Comparison of ENCODE assay signal across 10 cellular contexts in the genomic region with DNA sequence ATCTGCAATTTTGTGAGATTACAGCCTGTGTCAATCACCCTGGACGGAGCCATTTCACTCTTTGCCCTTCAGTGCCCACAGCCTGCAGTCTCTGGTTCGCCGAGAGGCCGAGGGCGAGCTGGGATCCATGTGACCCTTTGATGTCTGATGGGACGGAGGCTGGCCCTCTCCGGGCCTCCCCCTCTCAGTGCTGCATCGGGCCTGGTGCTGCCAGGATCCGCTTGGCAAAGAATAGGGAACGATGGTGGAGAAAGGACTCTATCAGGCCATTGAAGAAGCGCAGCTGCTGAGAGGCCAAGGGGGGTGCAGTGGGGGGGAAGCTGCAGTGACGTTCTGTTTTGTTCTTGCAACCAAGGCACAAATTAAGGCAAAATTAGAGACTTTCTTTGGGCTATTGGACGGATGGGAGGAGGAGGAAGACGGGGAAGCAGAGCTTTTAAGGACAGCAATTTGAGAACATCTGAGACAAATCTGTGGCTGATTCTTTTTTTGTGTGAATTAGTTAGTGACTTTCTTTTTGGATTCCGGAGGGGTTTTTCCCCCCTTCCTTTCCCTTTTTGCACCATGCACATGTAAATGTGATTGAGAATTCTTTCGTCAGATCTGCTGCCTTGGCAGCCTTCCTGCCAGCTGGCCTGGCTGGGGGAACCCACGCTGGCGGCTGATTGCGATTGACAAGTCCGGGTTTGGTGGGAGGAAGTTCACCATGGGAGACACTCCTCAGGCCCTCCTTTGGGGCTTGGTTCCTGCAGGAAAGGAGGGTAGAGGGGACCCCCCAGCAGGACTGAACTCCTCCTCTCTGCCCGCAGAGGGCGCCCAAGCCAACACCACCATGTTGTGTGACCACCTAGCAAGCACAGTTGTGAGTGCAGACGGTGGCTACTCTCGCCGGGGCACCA.
DNase-seq lines count a peak whose midpoint lies in the region; ATAC-seq and TF ChIP-seq lines count a peak whose summit lies in the region.
"Had no signal": no experiment of that assay in that cellular context is flagged by ENCODE, and none has a peak within 500 bp of the region (broad histone marks: within the 10 kb centered on the region; RNA-seq: fewer than 3 reads in every experiment).

No MANE protein-coding gene starts in this region.

- H3K4me3 ChIP-seq in IMR-90 (ENCODE audit: insufficient read depth, low read depth, low read length) (no peak overlapping the region), neural progenitor cell (no peak overlapping the region), ovary (no peak overlapping the region)

- H3K27ac Mint-ChIP-seq in neural progenitor cell = no peak overlapping the region

- H3K9ac ChIP-seq in IMR-90 (ENCODE audit: low read depth, low read length) = no peak overlapping the region
- no peak overlapping the region for H3K9ac ChIP-seq in neural progenitor cell

- ATAC-seq in IMR-90 (ENCODE audit: low read depth) = no peak
- ATAC-seq in GM18517 (IDR thresholded peaks at IDR 0.05; ENCODE audit: unreplicated experiment) = no peak

- no peak overlapping the region for H4K5ac ChIP-seq in IMR-90 (ENCODE audit: low read depth, low read length)

- H4K20me1 ChIP-seq in IMR-90 (ENCODE audit: insufficient read depth, low read length) = no peaks in the 10 kb centered on the region
- no peaks in the 10 kb centered on the region for H4K20me1 ChIP-seq in neural progenitor cell (ENCODE audit: low read depth)

- H3K36me3 Mint-ChIP-seq in neural progenitor cell = no peaks in the 10 kb centered on the region

- H3K27me3 ChIP-seq in IMR-90 (ENCODE audit: control insufficient read depth, insufficient read depth, low read length) = peaks cover 7% of the 10 kb centered on the region; the same call in 1 of the 2 replicates
- no peaks in the 10 kb centered on the region for H3K27me3 ChIP-seq in neural progenitor cell
- no peaks in the 10 kb centered on the region for H3K27me3 ChIP-seq in ovary

- no peak overlapping the region for H2BK20ac ChIP-seq in IMR-90 (ENCODE audit: low read depth, low read length)

- no peaks in the 10 kb centered on the region for H3K79me1 ChIP-seq in IMR-90 (ENCODE audit: low read depth in 1 of 2, low read length in 2 of 2)

- H2BK15ac ChIP-seq in IMR-90 (ENCODE audit: low read depth, low read length) = no peak overlapping the region

- H2BK120ac ChIP-seq in IMR-90 (ENCODE audit: low read depth, low read length) = no peak overlapping the region

- intact Hi-C loops in IMR-90 (cut with micrococcal nuclease) = no loop called here
- intact Hi-C loops in ovary (cut with DNase I) = loop anchor here in 1 of 4 donors (10.0 kb wide), 1 partner anchor 80 kb away; no protein-coding TSS in a partner anchor

- H2BK5ac ChIP-seq in IMR-90 (ENCODE audit: low read depth, low read length, poor library complexity, severe bottlenecking) = no peak overlapping the region

- H3K4me1 ChIP-seq in IMR-90 (ENCODE audit: control insufficient read depth, insufficient read depth, low read length) = no peaks in the 10 kb centered on the region
- H3K4me1 ChIP-seq in neural progenitor cell = peaks cover 11% of the 10 kb centered on the region
- no peaks in the 10 kb centered on the region for H3K4me1 ChIP-seq in ovary (ENCODE audit: insufficient read depth)

- H3K27me3 Mint-ChIP-seq in neural progenitor cell (ENCODE audit: insufficient read depth, low read depth) = peaks cover 2% of the 10 kb centered on the region

- DNase-seq in G401 (ENCODE audit: low spot score) (peak; percentile 42), IMR-90 (no peak), cerebellum (ENCODE audit: low spot score) (peak; percentile 29), neural progenitor cell (ENCODE audit: low spot score) (peak; percentile 64), SK-N-DZ (ENCODE audit: low spot score) (no peak), COR-L47 (lab: John Stamatoyannopoulos, UW) (no peak), ovary (no peak)
- DNase-seq: activated gamma-delta T cell, HCEC 1CT had no signal

- H3F3A ChIP-seq in neural progenitor cell (ENCODE audit: low read depth) = no peaks in the 10 kb centered on the region

- H3K14ac ChIP-seq in IMR-90 (replicated peaks; ENCODE audit: low read depth, low read length) = no peak overlapping the region

- no peak overlapping the region for H3K18ac ChIP-seq in IMR-90 (ENCODE audit: low read depth, low read length)

- H3K27ac ChIP-seq in IMR-90 (ENCODE audit: insufficient read depth, low read length) (no peak overlapping the region), neural progenitor cell (no peak overlapping the region), ovary (no peak overlapping the region)

- H2AFZ ChIP-seq in IMR-90 (replicated peaks; ENCODE audit: low read length, poor library complexity) (no peak overlapping the region), neural progenitor cell (replicated peaks) (peak overlapping the region; percentile 82)

- H3K4me2 ChIP-seq in IMR-90 (ENCODE audit: low read depth, low read length) (no peak overlapping the region), neural progenitor cell (no peak overlapping the region)

- no peaks in the 10 kb centered on the region for H3K79me2 ChIP-seq in neural progenitor cell (ENCODE audit: low read depth)

- H3K9me3 ChIP-seq in IMR-90 (ENCODE audit: control insufficient read depth, insufficient read depth, low read length) (peaks cover 3% of the 10 kb centered on the region; the same call in 1 of the 2 replicates), neural progenitor cell (ENCODE audit: low read depth) (no peaks in the 10 kb centered on the region), ovary (no peaks in the 10 kb centered on the region)

- H3K36me3 ChIP-seq in IMR-90 (ENCODE audit: control insufficient read depth, insufficient read depth, low read length) (no peaks in the 10 kb centered on the region), neural progenitor cell (no peaks in the 10 kb centered on the region), ovary (no peaks in the 10 kb centered on the region)

- H3K23ac ChIP-seq in IMR-90 (ENCODE audit: low read depth, low read length) = no peak overlapping the region

- no peak for TF ChIP-seq RAD21 in IMR-90 (IDR thresholded peaks at IDR 0.05; ENCODE audit: low read length)

- no peaks in the 10 kb centered on the region for H3K9me3 Mint-ChIP-seq in neural progenitor cell

- H3K9me1 ChIP-seq in IMR-90 (ENCODE audit: insufficient read depth, low read length) = no peaks in the 10 kb centered on the region

- CTCF ChIA-PET in IMR-90 (lab: Yijun Ruan, JAX) = interaction anchor here (1.5 kb wide), 1 partner anchor 89 kb away, joined by 3 read pairs; no protein-coding TSS in a partner anchor

- BruUV-seq in IMR-90 (replicated peaks; lab: Mats Ljungman, UMichigan) = no TSS peak

- TF ChIP-seq CTCF in IMR-90 (conservative IDR thresholded peaks at IDR 0.05; ENCODE audit: low read depth, low read length) (0 out of 2 replicates have a peak, but pooled peaks have one; percentile 5), neural progenitor cell (IDR thresholded peaks at IDR 0.05) (peak; percentile 65), ovary (IDR thresholded peaks at IDR 0.05) (no peak)

- peaks cover 33% of the 10 kb centered on the region for H3K4me1 Mint-ChIP-seq in neural progenitor cell

- no peak overlapping the region for H3K56ac ChIP-seq in IMR-90 (ENCODE audit: extremely low read depth, insufficient read depth, low read length)

- H3K4ac ChIP-seq in IMR-90 (ENCODE audit: low read depth, low read length) = no peak overlapping the region

- H2AK5ac ChIP-seq in IMR-90 (ENCODE audit: low read depth, low read length) = no peak overlapping the region

- no peak overlapping the region for H2AK9ac ChIP-seq in IMR-90 (replicated peaks; ENCODE audit: low read depth, low read length, poor library complexity)

- POLR2A ChIA-PET in IMR-90 (lab: Charles Lee; ENCODE audit: unreplicated experiment) = no interaction called here

- no peak overlapping the region for H4K91ac ChIP-seq in IMR-90 (ENCODE audit: insufficient read depth, low read depth, low read length)

- dilution Hi-C loops in IMR-90 (cut with HindIII; ENCODE audit: low sequenced_read_pairs, unreplicated experiment) = no loop called here

- TF ChIP-seq EP300 in ovary (IDR thresholded peaks at IDR 0.05) = no peak

- no peak overlapping the region for H3K4me3 Mint-ChIP-seq in neural progenitor cell

- in situ Hi-C loops in G401 (cut with HindIII; ENCODE audit: low sequenced_read_pairs) = no loop called here
- in situ Hi-C loops in IMR-90 (cut with MboI; ENCODE audit: low sequenced_read_pairs) = no loop called here

- no peak for TF ChIP-seq POLR2A in IMR-90 (IDR thresholded peaks at IDR 0.05; ENCODE audit: low read depth, low read length)
- no peak for TF ChIP-seq POLR2A in ovary (IDR thresholded peaks at IDR 0.05)

- H4K8ac ChIP-seq in IMR-90 (ENCODE audit: low read depth in 2 of 2, low read length in 2 of 2) = no peak overlapping the region

- 43% methylated on average over 5 of the region's 25 CpGs; no CpG with 5 or more reads in 1 of the 2 experiments for WGBS in IMR-90 (ENCODE audit: extremely low coverage in 2 of 2, insufficient read length in 1 of 2), 2 experiments
- 69 to 81% (median 79%) methylated on average over 25 of the region's 25 CpGs for WGBS in ovary, 3 donors

TF ChIP-seq in IMR-90, 13 proteins besides CTCF, POLR2A, EP300 and RAD21 (continues in another document):
- TF ChIP-seq MAFK (IDR thresholded peaks at IDR 0.05; ENCODE audit: low read depth, low read length) = no peak
- no peak for TF ChIP-seq RFX5 (IDR thresholded peaks at IDR 0.05; ENCODE audit: low read depth, low read length)
- TF ChIP-seq SMC3 (IDR thresholded peaks at IDR 0.05; ENCODE audit: low read depth, low read length) = no peak
- no peak for TF ChIP-seq RCOR1 (IDR thresholded peaks at IDR 0.05; ENCODE audit: insufficient replicate concordance, low read length)
- TF ChIP-seq, protein P1, sequence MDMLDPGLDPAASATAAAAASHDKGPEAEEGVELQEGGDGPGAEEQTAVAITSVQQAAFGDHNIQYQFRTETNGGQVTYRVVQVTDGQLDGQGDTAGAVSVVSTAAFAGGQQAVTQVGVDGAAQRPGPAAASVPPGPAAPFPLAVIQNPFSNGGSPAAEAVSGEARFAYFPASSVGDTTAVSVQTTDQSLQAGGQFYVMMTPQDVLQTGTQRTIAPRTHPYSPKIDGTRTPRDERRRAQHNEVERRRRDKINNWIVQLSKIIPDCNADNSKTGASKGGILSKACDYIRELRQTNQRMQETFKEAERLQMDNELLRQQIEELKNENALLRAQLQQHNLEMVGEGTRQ (IDR thresholded peaks at IDR 0.05; ENCODE audit: low read depth, low read length) = no peak
- no peak for TF ChIP-seq CHD1 (IDR thresholded peaks at IDR 0.05; ENCODE audit: low read depth, low read length)
- no peak for TF ChIP-seq FOS (IDR thresholded peaks at IDR 0.05; ENCODE audit: low read depth, low read length)
- no peak for TF ChIP-seq CEBPB (IDR thresholded peaks at IDR 0.05; ENCODE audit: low read depth, low read length)
- no peak for TF ChIP-seq BHLHE40 (IDR thresholded peaks at IDR 0.05; ENCODE audit: low read depth, low read length)
- TF ChIP-seq MXI1 (IDR thresholded peaks at IDR 0.05; ENCODE audit: borderline replicate concordance, low read depth, low read length) = no peak

Comparison
In these comparisons a context has a peak if more than half of its experiments do, and no peak if none do; other contexts are left out.
1. DNase-seq: peak in G401 (single experiment), cerebellum (single experiment) and neural progenitor cell (single experiment); none in IMR-90 (single experiment), SK-N-DZ (single experiment), COR-L47 (single experiment) and ovary (0 of 5).
2. CTCF ChIP-seq: peak in IMR-90 (single experiment) and neural progenitor cell (single experiment); none in ovary (0 of 3).